ENCODE assay signal across 25 cellular contexts in the genomic region with DNA sequence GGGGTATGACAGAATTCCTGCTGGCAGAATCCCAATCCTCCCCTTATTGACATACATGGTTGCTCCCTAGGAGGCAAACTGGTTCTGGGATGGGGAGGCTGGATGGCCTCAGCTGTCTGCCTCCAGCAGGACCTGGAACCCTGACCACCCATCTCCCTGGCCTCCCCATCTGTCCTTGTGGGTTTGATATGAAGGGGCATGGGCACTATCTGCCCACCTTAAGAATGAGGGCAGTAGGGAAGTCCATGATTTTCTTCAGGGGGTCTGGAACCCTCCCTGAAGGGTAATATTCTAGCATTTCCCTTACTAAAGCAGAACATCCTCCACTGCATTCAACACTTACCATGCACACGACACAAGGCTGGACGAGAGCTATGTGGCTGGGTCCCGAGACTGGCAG.
DNase-seq lines count a peak whose midpoint lies in the region; ATAC-seq, FAIRE-seq and TF ChIP-seq lines count a peak whose summit lies in the region.
"Had no signal": no experiment of that assay in that cellular context is flagged by ENCODE, and none has a peak within 500 bp of the region (broad histone marks: within the 10 kb centered on the region; RNA-seq: fewer than 3 reads in every experiment).

No MANE protein-coding gene starts in this region.

- peak overlapping the region; percentile 13; the same call in 1 of the 2 replicates for H2AK5ac ChIP-seq in IMR-90 (ENCODE audit: low read depth, low read length)

- H3K56ac ChIP-seq in IMR-90 (ENCODE audit: extremely low read depth, insufficient read depth, low read length): no peak overlapping the region

- ATAC-seq in IMR-90 (ENCODE audit: low read depth) (no peak), HG02678 (IDR thresholded peaks at IDR 0.05; ENCODE audit: unreplicated experiment) (no peak), GM21717 (IDR thresholded peaks at IDR 0.05; ENCODE audit: unreplicated experiment) (no peak)
- ATAC-seq: A549 had no signal

- no peaks in the 10 kb centered on the region for H3K79me1 ChIP-seq in IMR-90 (ENCODE audit: low read depth in 1 of 2, low read length in 2 of 2)

- no peaks in the 10 kb centered on the region for H3K9me3 ChIP-seq in IMR-90 (ENCODE audit: control insufficient read depth, insufficient read depth, low read length)
- peaks cover 0 to 4% of the 10 kb centered on the region in 2 donors for H3K9me3 ChIP-seq in ascending aorta
- no peaks in the 10 kb centered on the region for H3K9me3 ChIP-seq in kidney (ENCODE audit: control insufficient read depth in 1 of 2, low read length in 2 of 2)
- H3K9me3 ChIP-seq: A549, BE2C, HAP-1 had no signal

- no peak overlapping the region for H3K4ac ChIP-seq in IMR-90 (ENCODE audit: low read depth, low read length)

- WGBS in IMR-90 (ENCODE audit: extremely low coverage in 2 of 2, insufficient read length in 1 of 2), 2 experiments: no CpG with 5 or more reads among the region's 3 CpGs

- H3K14ac ChIP-seq in IMR-90 (replicated peaks; ENCODE audit: low read depth, low read length): no peak overlapping the region

- H3K27ac ChIP-seq in IMR-90 (ENCODE audit: insufficient read depth, low read length) (no peak overlapping the region), ascending aorta (peak overlapping the region; percentile 77 to 79), coronary artery (peak overlapping the region; percentile 39 to 90), substantia nigra (ENCODE audit: low read depth, low read length, poor library complexity, severe bottlenecking) (no peak overlapping the region), kidney (ENCODE audit: low read depth in 2 of 2, low read length in 2 of 2) (no peak overlapping the region)
- H3K27ac ChIP-seq: A549; BLaER1 treated with 17β-estradiol and CSF1 and Interleukin-3, amounts not matched to agents 10 nM and 100 nM had no signal

- no peaks in the 10 kb centered on the region for H4K20me1 ChIP-seq in IMR-90 (ENCODE audit: insufficient read depth, low read length)
- H4K20me1 ChIP-seq: BLaER1 treated with 17β-estradiol and CSF1 and Interleukin-3, amounts not matched to agents 10 nM and 100 nM had no signal

- TF ChIP-seq RAD21 in IMR-90 (IDR thresholded peaks at IDR 0.05; ENCODE audit: low read length): no peak

- H4K91ac ChIP-seq in IMR-90 (ENCODE audit: insufficient read depth, low read depth, low read length): no peak overlapping the region

- CTCF ChIA-PET in IMR-90 (lab: Yijun Ruan, JAX): no interaction called here

- no peak overlapping the region for H2AK9ac ChIP-seq in IMR-90 (replicated peaks; ENCODE audit: low read depth, low read length, poor library complexity)

- no peak overlapping the region for H4K8ac ChIP-seq in IMR-90 (ENCODE audit: low read depth in 2 of 2, low read length in 2 of 2)

- no peaks in the 10 kb centered on the region for H3K9me1 ChIP-seq in IMR-90 (ENCODE audit: insufficient read depth, low read length)

- no peak overlapping the region for H4K5ac ChIP-seq in IMR-90 (ENCODE audit: low read depth, low read length)

- no peak overlapping the region for H2BK5ac ChIP-seq in IMR-90 (ENCODE audit: low read depth, low read length, poor library complexity, severe bottlenecking)

- no peak overlapping the region for H2BK15ac ChIP-seq in IMR-90 (ENCODE audit: low read depth, low read length)

- BruUV-seq in IMR-90 (replicated peaks; lab: Mats Ljungman, UMichigan): no TSS peak

- no peak overlapping the region for H2AFZ ChIP-seq in IMR-90 (replicated peaks; ENCODE audit: low read length, poor library complexity)

- H3K9ac ChIP-seq in IMR-90 (ENCODE audit: low read depth, low read length): no peak overlapping the region
- H3K9ac ChIP-seq in kidney (ENCODE audit: low read length in 2 of 2): no peak overlapping the region
- H3K9ac ChIP-seq: BLaER1 treated with 17β-estradiol and CSF1 and Interleukin-3, amounts not matched to agents 10 nM and 100 nM had no signal

- DNase-seq in IMR-90 (no peak), ascending aorta (ENCODE audit: low spot score in 2 of 2) (peak in 1 of 2 donors; percentile 57), coronary artery (ENCODE audit: low spot score) (no peak), mesenteric fat pad (ENCODE audit: low spot score) (peak; percentile 60), substantia nigra (lab: John Stamatoyannopoulos, UW) (no peak), kidney (no peak)
- DNase-seq: 8988T; ACHN; AML-193; BE2C; CD4-positive, alpha-beta T cell; CD8-positive, alpha-beta memory T cell; DMS 273 treated with DMSO at 0.1 percent for 48 hours; DMS79; GF-D8; GOT3; HFFc6 had no signal

- intact Hi-C loops in IMR-90 (cut with micrococcal nuclease) (no loop called here), ascending aorta (cut with DNase I) (loop anchor here (10.0 kb wide), 1 partner anchor 1827 kb away; a partner anchor contains a TSS), kidney (cut with DNase I) (no loop called here)

- no peak for TF ChIP-seq POLR2A in IMR-90 (IDR thresholded peaks at IDR 0.05; ENCODE audit: low read depth, low read length)

- H3K4me1 ChIP-seq in IMR-90 (ENCODE audit: control insufficient read depth, insufficient read depth, low read length) (no peaks in the 10 kb centered on the region), ascending aorta (peaks cover 8 to 32% of the 10 kb centered on the region in 2 donors), kidney (ENCODE audit: control insufficient read depth in 1 of 2, insufficient read depth in 1 of 2, low read depth in 1 of 2, low read length in 2 of 2) (no peaks in the 10 kb centered on the region)
- H3K4me1 ChIP-seq: A549, BE2C, HAP-1 had no signal

- in situ Hi-C loops in IMR-90 (cut with MboI; ENCODE audit: low sequenced_read_pairs): no loop called here

- dilution Hi-C loops in IMR-90 (cut with HindIII; ENCODE audit: low sequenced_read_pairs, unreplicated experiment): no loop called here

- H3K36me3 ChIP-seq in IMR-90 (ENCODE audit: control insufficient read depth, insufficient read depth, low read length) (no peaks in the 10 kb centered on the region), ascending aorta (no peaks in the 10 kb centered on the region), kidney (ENCODE audit: control insufficient read depth in 1 of 2, insufficient read depth in 2 of 2, low read length in 2 of 2) (no peaks in the 10 kb centered on the region)
- H3K36me3 ChIP-seq: BE2C; BLaER1 treated with 17β-estradiol and CSF1 and Interleukin-3, amounts not matched to agents 10 nM and 100 nM; HAP-1 had no signal

- H3K4me3 ChIP-seq in IMR-90 (ENCODE audit: insufficient read depth, low read depth, low read length) (no peak overlapping the region), ascending aorta (no peak overlapping the region), coronary artery (no peak overlapping the region), kidney (ENCODE audit: low read length in 2 of 2) (no peak overlapping the region)
- H3K4me3 ChIP-seq: A549; BLaER1 treated with 17β-estradiol and CSF1 and Interleukin-3, amounts not matched to agents 10 nM and 100 nM; HAP-1 had no signal

- peaks cover 10% of the 10 kb centered on the region for H3K27me3 ChIP-seq in IMR-90 (ENCODE audit: control insufficient read depth, insufficient read depth, low read length)
- no peaks in the 10 kb centered on the region for H3K27me3 ChIP-seq in ascending aorta
- H3K27me3 ChIP-seq: BE2C; BLaER1 treated with 17β-estradiol and CSF1 and Interleukin-3, amounts not matched to agents 10 nM and 100 nM had no signal

- no peak overlapping the region for H3K23ac ChIP-seq in IMR-90 (ENCODE audit: low read depth, low read length)

- TF ChIP-seq CTCF in IMR-90 (conservative IDR thresholded peaks at IDR 0.05; ENCODE audit: low read depth, low read length): no peak
- TF ChIP-seq CTCF in ascending aorta (IDR thresholded peaks at IDR 0.05): no peak
- TF ChIP-seq CTCF in coronary artery (IDR thresholded peaks at IDR 0.05): no peak
- TF ChIP-seq CTCF in kidney (IDR thresholded peaks at IDR 0.05; ENCODE audit: borderline replicate concordance, extremely low read depth, insufficient read depth): no peak

- no peak overlapping the region for H3K18ac ChIP-seq in IMR-90 (ENCODE audit: low read depth, low read length)

- no peak overlapping the region for H2BK120ac ChIP-seq in IMR-90 (ENCODE audit: low read depth, low read length)

- no peak overlapping the region for H3K4me2 ChIP-seq in IMR-90 (ENCODE audit: low read depth, low read length)
- H3K4me2 ChIP-seq: A549 had no signal

- H2BK20ac ChIP-seq in IMR-90 (ENCODE audit: low read depth, low read length): no peak overlapping the region

- no peak for FAIRE-seq in kidney (lab: Jason Lieb, UNC)
- FAIRE-seq: A549, GM12891, GM18507, H54 had no signal

- POLR2A ChIA-PET in IMR-90 (lab: Charles Lee; ENCODE audit: unreplicated experiment): no interaction called here

TF ChIP-seq in IMR-90, 13 proteins besides CTCF, POLR2A, EP300 and RAD21 (continues in another document):
- TF ChIP-seq, protein P1, sequence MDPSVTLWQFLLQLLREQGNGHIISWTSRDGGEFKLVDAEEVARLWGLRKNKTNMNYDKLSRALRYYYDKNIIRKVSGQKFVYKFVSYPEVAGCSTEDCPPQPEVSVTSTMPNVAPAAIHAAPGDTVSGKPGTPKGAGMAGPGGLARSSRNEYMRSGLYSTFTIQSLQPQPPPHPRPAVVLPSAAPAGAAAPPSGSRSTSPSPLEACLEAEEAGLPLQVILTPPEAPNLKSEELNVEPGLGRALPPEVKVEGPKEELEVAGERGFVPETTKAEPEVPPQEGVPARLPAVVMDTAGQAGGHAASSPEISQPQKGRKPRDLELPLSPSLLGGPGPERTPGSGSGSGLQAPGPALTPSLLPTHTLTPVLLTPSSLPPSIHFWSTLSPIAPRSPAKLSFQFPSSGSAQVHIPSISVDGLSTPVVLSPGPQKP (IDR thresholded peaks at IDR 0.05; ENCODE audit: borderline replicate concordance, low read depth, low read length): no peak
- no peak for TF ChIP-seq SMC3 (IDR thresholded peaks at IDR 0.05; ENCODE audit: low read depth, low read length)
- TF ChIP-seq CEBPB (IDR thresholded peaks at IDR 0.05; ENCODE audit: low read depth, low read length): no peak
- TF ChIP-seq MAZ (IDR thresholded peaks at IDR 0.05; ENCODE audit: borderline replicate concordance, low read depth, low read length): no peak
- TF ChIP-seq NFE2L2 (IDR thresholded peaks at IDR 0.05; ENCODE audit: low read depth, low read length): no peak
- TF ChIP-seq RCOR1 (IDR thresholded peaks at IDR 0.05; ENCODE audit: insufficient replicate concordance, low read length): no peak
- no peak for TF ChIP-seq CHD1 (IDR thresholded peaks at IDR 0.05; ENCODE audit: low read depth, low read length)
- TF ChIP-seq BHLHE40 (IDR thresholded peaks at IDR 0.05; ENCODE audit: low read depth, low read length): no peak
- no peak for TF ChIP-seq RFX5 (IDR thresholded peaks at IDR 0.05; ENCODE audit: low read depth, low read length)
- TF ChIP-seq, protein P2, sequence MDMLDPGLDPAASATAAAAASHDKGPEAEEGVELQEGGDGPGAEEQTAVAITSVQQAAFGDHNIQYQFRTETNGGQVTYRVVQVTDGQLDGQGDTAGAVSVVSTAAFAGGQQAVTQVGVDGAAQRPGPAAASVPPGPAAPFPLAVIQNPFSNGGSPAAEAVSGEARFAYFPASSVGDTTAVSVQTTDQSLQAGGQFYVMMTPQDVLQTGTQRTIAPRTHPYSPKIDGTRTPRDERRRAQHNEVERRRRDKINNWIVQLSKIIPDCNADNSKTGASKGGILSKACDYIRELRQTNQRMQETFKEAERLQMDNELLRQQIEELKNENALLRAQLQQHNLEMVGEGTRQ (IDR thresholded peaks at IDR 0.05; ENCODE audit: low read depth, low read length): no peak
- TF ChIP-seq FOS (IDR thresholded peaks at IDR 0.05; ENCODE audit: low read depth, low read length): no peak

Comparison
In these comparisons a context has a peak if more than half of its experiments do, and no peak if none do; other contexts are left out.
1. H3K27ac ChIP-seq: peak in ascending aorta (2 of 2) and coronary artery (2 of 2); none in IMR-90 (single experiment), substantia nigra (single experiment) and kidney (0 of 2).